ENCODE assay signal across 8 cellular contexts in the genomic region with DNA sequence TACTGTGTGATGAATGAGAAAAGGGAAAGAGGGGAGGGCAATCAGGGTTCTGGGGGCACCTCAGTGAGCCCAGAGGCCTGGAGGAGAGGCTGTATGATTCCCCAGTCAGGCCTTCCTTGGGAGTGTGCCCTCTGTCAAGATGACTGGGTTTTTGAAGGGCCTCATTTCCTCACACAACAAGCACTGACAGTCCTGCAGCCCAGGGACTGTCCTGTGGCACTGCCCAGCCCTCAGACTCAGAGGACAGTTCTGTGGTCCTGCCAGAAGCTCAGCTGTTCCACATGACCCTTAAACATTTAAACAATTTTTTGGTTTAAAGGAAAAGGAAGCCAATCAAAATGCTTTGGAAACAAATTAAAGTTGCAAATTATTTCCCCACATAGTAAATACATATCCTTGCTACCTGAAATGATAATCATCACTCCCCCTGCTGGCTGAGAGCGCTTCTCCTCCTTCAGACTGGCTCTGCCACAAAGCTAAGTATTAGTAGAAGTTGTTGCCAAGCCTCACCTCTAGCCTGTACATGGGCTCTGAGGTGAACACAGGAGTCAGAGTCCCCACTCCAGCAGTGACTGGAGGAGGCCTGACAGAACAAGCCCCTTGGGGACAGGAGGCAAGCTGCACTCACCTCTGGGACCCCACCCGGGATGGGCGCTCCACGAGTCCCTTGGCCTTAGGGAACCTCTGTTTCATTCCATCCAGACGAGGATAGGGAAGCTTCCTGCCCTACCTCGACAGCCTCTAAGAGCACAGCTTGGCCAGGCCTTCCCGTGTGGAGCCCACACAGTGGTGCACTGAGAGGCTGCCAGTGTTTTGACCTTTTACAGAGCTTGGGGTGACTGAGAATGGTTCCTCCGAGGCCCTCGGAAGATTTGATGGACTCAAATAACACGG.
DNase-seq lines count a peak whose midpoint lies in the region; ATAC-seq, FAIRE-seq and TF ChIP-seq lines count a peak whose summit lies in the region.

No MANE protein-coding gene starts in this region.

- peaks cover 0 to 8% (median 0%) of the 10 kb centered on the region in 4 donors for H3K4me1 ChIP-seq in sigmoid colon

- TF ChIP-seq CTCF in glutamatergic neuron (IDR thresholded peaks at IDR 0.05; ENCODE audit: partially characterized antibody, unreplicated experiment) (peak; percentile 56), sigmoid colon (IDR thresholded peaks at IDR 0.05) (peak; percentile 36 to 68 (median 48))

- H3K4me3 ChIP-seq in sigmoid colon, result no peak overlapping the region

- H3K36me3 Mint-ChIP-seq in glutamatergic neuron (ENCODE audit: unreplicated experiment), result peaks cover 5% of the 10 kb centered on the region

- H3K27ac ChIP-seq in sigmoid colon, result no peak overlapping the region

- intact Hi-C loops in sigmoid colon (cut with DNase I), result loop anchor here (2.0 to 5.0 kb wide), 3 partner anchors 90 to 365 kb away; partner anchors contain the start of gene SMAD7

- H3K27me3 Mint-ChIP-seq in glutamatergic neuron (ENCODE audit: unreplicated experiment), result peaks cover 2% of the 10 kb centered on the region

- no peak for FAIRE-seq in RCC 7860 (lab: Jason Lieb, UNC)

- H3K9me3 ChIP-seq in sigmoid colon, result no peaks in the 10 kb centered on the region

- TF ChIP-seq POLR2A in sigmoid colon (IDR thresholded peaks at IDR 0.05), result no peak

- H3K4me1 Mint-ChIP-seq in glutamatergic neuron (ENCODE audit: low read depth, unreplicated experiment), result peaks cover 7% of the 10 kb centered on the region

- peaks cover 11% of the 10 kb centered on the region for H3K9me3 Mint-ChIP-seq in glutamatergic neuron (ENCODE audit: unreplicated experiment)

- DNase-seq in SKM-1 treated with dmso at 0.1 percent for 144 hours (lab: John Stamatoyannopoulos, UW; ENCODE audit: unreplicated experiment) (peak; percentile 25), SKM-1 (lab: John Stamatoyannopoulos, UW; ENCODE audit: unreplicated experiment) (no peak), NCI-H146 (lab: John Stamatoyannopoulos, UW) (peak; percentile 38), activated T-cell treated with anti-CD3 and anti-CD28 coated beads for 4 hours (peak; percentile 30), glutamatergic neuron (no peak), sigmoid colon (peak; percentile 80), RCC 7860 (ENCODE audit: low spot score) (no peak)

- no peak overlapping the region for H3K27ac Mint-ChIP-seq in glutamatergic neuron (ENCODE audit: unreplicated experiment)

- TF ChIP-seq EP300 in sigmoid colon (IDR thresholded peaks at IDR 0.05), result no peak

- ATAC-seq in HG03097 (IDR thresholded peaks at IDR 0.05; ENCODE audit: low FRiP score, unreplicated experiment), result no peak

- H3K36me3 ChIP-seq in sigmoid colon, result peaks cover 0 to 23% (median 4%) of the 10 kb centered on the region in 4 donors

- H3K4me3 Mint-ChIP-seq in glutamatergic neuron (ENCODE audit: unreplicated experiment), result no peak overlapping the region

- H3K27me3 ChIP-seq in sigmoid colon, result no peaks in the 10 kb centered on the region

- 84 to 86% methylated on average over 10 of the region's 10 CpGs for WGBS in sigmoid colon, 2 donors

Comparison
In these comparisons a context has a peak if more than half of its experiments do, and no peak if none do; other contexts are left out.
1. DNase-seq: peak in SKM-1 treated with dmso at 0.1 percent for 144 hours (single experiment), NCI-H146 (single experiment), activated T-cell treated with anti-CD3 and anti-CD28 coated beads for 4 hours (single experiment) and sigmoid colon (single experiment); none in SKM-1 (single experiment), glutamatergic neuron (single experiment) and RCC 7860 (single experiment).